1 cellular context compared by ENCODE assay signal in genomic region chr3:24019585-24019984, GRCh38.
TF ChIP-seq lines count a peak whose summit lies in the region.

No MANE protein-coding gene starts in this region.

TF ChIP-seq in H1, 55 proteins besides CTCF, POLR2A, EP300 and RAD21:
- TF ChIP-seq SP2 (IDR thresholded peaks at IDR 0.05; ENCODE audit: low read length) = no peak
- TF ChIP-seq KDM1A (IDR thresholded peaks at IDR 0.05; ENCODE audit: borderline replicate concordance, low read length) = no peak
- TF ChIP-seq NRF1 (IDR thresholded peaks at IDR 0.05; ENCODE audit: low read depth, low read length) = no peak
- TF ChIP-seq SIX5 (IDR thresholded peaks at IDR 0.05; ENCODE audit: low read depth, low read length) = no peak
- TF ChIP-seq HDAC6 (IDR thresholded peaks at IDR 0.05; ENCODE audit: low read depth, low read length) = no peak
- TF ChIP-seq JUN (IDR thresholded peaks at IDR 0.05; ENCODE audit: low read depth, low read length) = no peak
- no peak for TF ChIP-seq BACH1 (IDR thresholded peaks at IDR 0.05; ENCODE audit: low read length)
- TF ChIP-seq SRF (IDR thresholded peaks at IDR 0.05; ENCODE audit: low read depth, low read length) = no peak
- TF ChIP-seq MAX (IDR thresholded peaks at IDR 0.05) = no peak
- no peak for TF ChIP-seq RXRA (IDR thresholded peaks at IDR 0.05; ENCODE audit: insufficient read depth, low read depth, low read length)
- TF ChIP-seq ZNF274 (IDR thresholded peaks at IDR 0.05; ENCODE audit: borderline replicate concordance, extremely low read depth, low read length) = no peak
- no peak for TF ChIP-seq RFX5 (IDR thresholded peaks at IDR 0.05; ENCODE audit: borderline replicate concordance, low read depth, low read length)
- no peak for TF ChIP-seq SIN3A (conservative IDR thresholded peaks at IDR 0.05 in 1 of 2, IDR thresholded peaks at IDR 0.05 in 1 of 2; ENCODE audit: low read depth in 1 of 2, low read length in 2 of 2)
- no peak for TF ChIP-seq BCL11A (IDR thresholded peaks at IDR 0.05; ENCODE audit: low read depth in 2 of 2, low read length in 2 of 2)
- TF ChIP-seq USF2 (IDR thresholded peaks at IDR 0.05; ENCODE audit: low read length) = no peak
- no peak for TF ChIP-seq CEBPB (IDR thresholded peaks at IDR 0.05; ENCODE audit: low read depth, low read length)
- no peak for TF ChIP-seq GABPA (IDR thresholded peaks at IDR 0.05; ENCODE audit: borderline replicate concordance, insufficient read depth, low read length)
